8 cellular contexts compared by ENCODE assay signal in genomic region chr7:44065431-44066110, GRCh38. TPM values are rescaled to one million over a fixed set of nuclear protein-coding genes. Genes with fewer than 3 reads are reported as not detected.
A peak's percentile ranks its signal among the peaks of the same experiment; 100 is the strongest.
DNase-seq lines count a peak whose midpoint lies in the region; ATAC-seq and TF ChIP-seq lines count a peak whose summit lies in the region.

PGAM2 (minus strand) TSS chr7:44065567; CDS start chr7:44065529, 38 bp downstream.

- H3K36me3 ChIP-seq in stomach: peaks cover 11 to 23% (median 21%) of the 10 kb centered on the region in 4 donors

- no TSS peak for BruUV-seq in MCF 10A (replicated peaks; lab: Mats Ljungman, UMichigan)

- no peak for TF ChIP-seq CTCF in stomach (IDR thresholded peaks at IDR 0.05)
- no peak for TF ChIP-seq CTCF in MCF 10A (IDR thresholded peaks at IDR 0.05; ENCODE audit: unreplicated experiment)

- H3K27ac ChIP-seq in stomach: no peak within 1 kb of the TSS

- intact Hi-C loops in stomach (cut with DNase I; ENCODE audit: low total_unique reads): no loop called here
- intact Hi-C loops in MCF 10A (cut with micrococcal nuclease): no loop called here

- TF ChIP-seq EP300 in stomach (IDR thresholded peaks at IDR 0.05): no peak

- H3K27ac Mint-ChIP-seq in activated naive CD8-positive, alpha-beta T cell treated with anti-CD3 and anti-CD28 coated beads for 36 hours: peak within 1 kb of the TSS; percentile 59
- no peak within 1 kb of the TSS for H3K27ac Mint-ChIP-seq in MCF 10A (ENCODE audit: low read depth, unreplicated experiment)

- H3K4me3 ChIP-seq in stomach: peak within 1 kb of the TSS in 1 of 4 donors; percentile 19

- H3K36me3 Mint-ChIP-seq in activated naive CD8-positive, alpha-beta T cell treated with anti-CD3 and anti-CD28 coated beads for 36 hours: peaks cover 11% of the 10 kb centered on the region
- peaks cover 53% of the 10 kb centered on the region for H3K36me3 Mint-ChIP-seq in MCF 10A (ENCODE audit: insufficient read depth, unreplicated experiment)

- no peak for ATAC-seq in GM19397 (IDR thresholded peaks at IDR 0.05; ENCODE audit: unreplicated experiment)

- peaks cover 19 to 41% (median 34%) of the 10 kb centered on the region in 4 donors for H3K4me1 ChIP-seq in stomach

- H3K4me3 Mint-ChIP-seq in activated naive CD8-positive, alpha-beta T cell treated with anti-CD3 and anti-CD28 coated beads for 36 hours: no peak within 1 kb of the TSS
- H3K4me3 Mint-ChIP-seq in MCF 10A (ENCODE audit: unreplicated experiment): no peak within 1 kb of the TSS

- CTCF ChIA-PET in MCF 10A (lab: Yijun Ruan, JAX): interaction anchor here (0.5 to 0.6 kb wide), 2 partner anchors 131 to 498 kb away, joined by 3 read pairs; no protein-coding TSS in a partner anchor

- H3K9me3 ChIP-seq in stomach: no peaks in the 10 kb centered on the region

- TF ChIP-seq POLR2A in stomach (IDR thresholded peaks at IDR 0.05): no peak

- peaks cover 23% of the 10 kb centered on the region for H3K4me1 Mint-ChIP-seq in activated naive CD8-positive, alpha-beta T cell treated with anti-CD3 and anti-CD28 coated beads for 36 hours
- peaks cover 11% of the 10 kb centered on the region for H3K4me1 Mint-ChIP-seq in MCF 10A (ENCODE audit: insufficient read depth, unreplicated experiment)

- peak; percentile 44 for DNase-seq in stimulated activated CD4-positive, alpha-beta T cell treated with anti-CD3 and anti-CD28 coated beads, Interleukin-15, amount 100 ng/mL, for 24 hours
- no peak for DNase-seq in stimulated activated CD4-positive, alpha-beta T cell treated with anti-CD3 and anti-CD28 coated beads, Interleukin-4, amount 100 ng/mL, for 24 hours
- no peak for DNase-seq in activated naive CD8-positive, alpha-beta T cell treated with anti-CD3 and anti-CD28 coated beads for 36 hours
- DNase-seq in left kidney (ENCODE audit: low read depth, low spot score) (peak; percentile 77), stomach (no peak), MCF 10A (ENCODE audit: unreplicated experiment) (no peak)
- no peak for DNase-seq in central memory CD4-positive, alpha-beta T cell

- POLR2A ChIA-PET in MCF 10A (lab: Yijun Ruan, JAX): interaction anchor here (0.6 to 4.1 kb wide), 6 partner anchors 10 to 76 kb away, joined by 3 to 24 read pairs (median 3); partner anchors contain the start of gene DBNL

- H3K9me3 Mint-ChIP-seq in activated naive CD8-positive, alpha-beta T cell treated with anti-CD3 and anti-CD28 coated beads for 36 hours: no peaks in the 10 kb centered on the region
- no peaks in the 10 kb centered on the region for H3K9me3 Mint-ChIP-seq in MCF 10A (ENCODE audit: unreplicated experiment)

- peaks cover 5% of the 10 kb centered on the region for H3K27me3 Mint-ChIP-seq in activated naive CD8-positive, alpha-beta T cell treated with anti-CD3 and anti-CD28 coated beads for 36 hours
- H3K27me3 Mint-ChIP-seq in MCF 10A (ENCODE audit: insufficient read depth, unreplicated experiment): no peaks in the 10 kb centered on the region

- WGBS in stomach, 5 donors: 9 to 28% (median 17%) methylated on average over 7 to 14 of the region's 14 CpGs

- H3K27me3 ChIP-seq in stomach: no peaks in the 10 kb centered on the region

RNA-seq across cellular contexts. Expression of gene PGAM2, which starts in this region (rescaled TPM):
- under 1 TPM; 0.34 to 0.43 TPM for total RNA-seq in activated naive CD8-positive, alpha-beta T cell treated with anti-CD3 and anti-CD28 coated beads for 36 hours
- total RNA-seq in stomach (under 1 TPM in 1 of 5 donors, not detected in 4; 0.92 TPM), MCF 10A (2022) (not detected in 2 replicates)
- 1 to 10 TPM; 3.1 to 5.8 (median 4.2) TPM for polyA plus RNA-seq in stomach

Comparison
In these comparisons a context has a peak if more than half of its experiments do, and no peak if none do; other contexts are left out.
1. DNase-seq: peak in stimulated activated CD4-positive, alpha-beta T cell treated with anti-CD3 and anti-CD28 coated beads, Interleukin-15, amount 100 ng/mL, for 24 hours (single experiment) and left kidney (single experiment); none in stimulated activated CD4-positive, alpha-beta T cell treated with anti-CD3 and anti-CD28 coated beads, Interleukin-4, amount 100 ng/mL, for 24 hours (single experiment), activated naive CD8-positive, alpha-beta T cell treated with anti-CD3 and anti-CD28 coated beads for 36 hours (single experiment), central memory CD4-positive, alpha-beta T cell (single experiment), stomach (single experiment) and MCF 10A (single experiment).